35 cellular contexts compared by ENCODE assay signal in the genomic region with DNA sequence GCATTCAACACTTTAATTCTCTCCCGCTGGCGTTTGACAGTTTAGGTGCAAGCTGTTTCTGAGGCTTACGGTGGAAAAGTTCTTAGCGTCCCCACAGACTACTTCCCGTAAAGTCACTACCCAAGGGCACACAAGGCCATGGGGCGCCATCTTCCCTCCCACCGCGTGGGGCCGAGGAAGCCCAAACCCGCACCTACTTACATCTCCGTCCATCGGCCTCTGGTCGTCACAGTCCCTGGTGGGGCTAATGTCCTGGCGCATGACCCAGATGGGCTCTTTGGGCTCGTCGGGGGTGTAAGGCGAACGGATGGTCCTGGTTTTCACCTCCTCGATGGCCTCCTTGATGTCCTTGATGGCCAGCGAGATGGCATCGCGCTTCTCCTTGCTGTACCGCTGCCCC.
"Had no signal": no experiment of that assay in that cellular context is flagged by ENCODE, and none has a peak within 500 bp of the region (broad histone marks: within the 10 kb centered on the region; RNA-seq: fewer than 3 reads in every experiment).

No MANE protein-coding gene starts in this region.

- H3K36me3 ChIP-seq: adrenal gland, brain microvascular endothelial cell, breast epithelium had no signal

- ATAC-seq: activated CD8-positive, alpha-beta T cell treated with anti-CD3 and anti-CD28 coated beads for 36 hours; activated naive CD4-positive, alpha-beta T cell treated with anti-CD3 and anti-CD28 coated beads, Interleukin-2, amount 50 U/mL, for 72 hours; activated T-cell treated with anti-CD3 and anti-CD28 coated beads, Interleukin-2, amount 50 U/mL, for 4 hours; activated T-cell treated with anti-CD3 and anti-CD28 coated beads, Interleukin-2, amount 50 U/mL, for 72 hours; activated T-helper 17 cell treated with anti-CD3 and anti-CD28 coated beads, Interleukin-2, amount 50 U/mL, for 72 hours; body of pancreas had no signal

- H3K27ac ChIP-seq: adrenal gland, body of pancreas, brain microvascular endothelial cell, breast epithelium, VCaP had no signal

- FAIRE-seq: astrocyte, TTC549 had no signal

- DNase-seq: activated B cell treated with CpG ODN at 0.5 μM for 24 hours; activated CD4-positive, alpha-beta memory T cell treated with anti-CD3 and anti-CD28 coated beads for 36 hours; activated CD4-positive, alpha-beta T cell treated with anti-CD3 and anti-CD28 coated beads for 4 hours; activated CD4-positive, alpha-beta T cell treated with anti-CD3 and anti-CD28 coated beads, Interleukin-2, amount 10 ng/mL, durations not matched to agents 24 days and 14 days; activated CD4-positive, alpha-beta T cell treated with anti-CD3 and anti-CD28 coated beads, Interleukin-2, amount 50 U/mL, for 1 hour; activated CD4-positive, alpha-beta T cell treated with anti-CD3 and anti-CD28 coated beads, Interleukin-2, amount 50 U/mL, for 4 hours; activated CD4-positive, CD25-positive, alpha-beta regulatory T cell treated with anti-CD3 and anti-CD28 coated beads, Interleukin-2, amount 50 U/mL, for 72 hours; activated CD8-positive, alpha-beta memory T cell treated with anti-CD3 and anti-CD28 coated beads, Interleukin-2, amount 50 U/mL, for 4 hours; activated CD8-positive, alpha-beta T cell treated with anti-CD3 and anti-CD28 coated beads for 36 hours; activated effector memory CD4-positive, alpha-beta T cell treated with anti-CD3 and anti-CD28 coated beads, Interleukin-2, amount 50 U/mL, for 16 hours; activated gamma-delta T cell treated with Interleukin-2 at 50 U/mL for 16 hours; activated naive CD4-positive, alpha-beta T cell; activated naive CD4-positive, alpha-beta T cell treated with anti-CD3 and anti-CD28 coated beads for 36 hours; activated naive CD4-positive, alpha-beta T cell treated with anti-CD3 and anti-CD28 coated beads, Interleukin-2, amount 50 U/mL, for 16 hours; activated naive CD8-positive, alpha-beta T cell treated with anti-CD3 and anti-CD28 coated beads for 36 hours; activated T-cell treated with anti-CD3 and anti-CD28 coated beads for 4 hours; activated T-cell treated with anti-CD3 and anti-CD28 coated beads, Interleukin-2, amount 50 U/mL, for 1 hour; activated T-cell treated with anti-CD3 and anti-CD28 coated beads, Interleukin-2, amount 50 U/mL, for 4 hours; activated T-cell treated with anti-CD3 and anti-CD28 coated beads, Interleukin-2, amount 50 U/mL, for 72 hours; adrenal gland; amniotic stem cell; aorta; body of pancreas; brain microvascular endothelial cell; central memory CD4-positive, alpha-beta T cell; SW 1271; T-helper 1 cell; T-helper 2 cell; T-helper 9 cell had no signal

- H3K27me3 ChIP-seq: adrenal gland, body of pancreas, brain microvascular endothelial cell, breast epithelium had no signal

- H3K4me3 ChIP-seq: adrenal gland, body of pancreas, breast epithelium had no signal

- H3K9me3 ChIP-seq: adrenal gland, body of pancreas, breast epithelium had no signal

- H3K4me1 ChIP-seq: adrenal gland, body of pancreas, breast epithelium had no signal
